In genomic region chr11:66347425-66348276, GRCh38 we compare ENCODE assay signal across 8 cellular contexts. TPM values are rescaled to one million over a fixed set of nuclear protein-coding genes. Genes with fewer than 3 reads are reported as not detected.
DNase-seq lines count a peak whose midpoint lies in the region; ATAC-seq and TF ChIP-seq lines count a peak whose summit lies in the region.

B4GAT1 (minus strand) TSS chr11:66347629; CDS start chr11:66347545, 84 bp downstream.

- intact Hi-C loops in activated CD4-positive, alpha-beta T cell treated with anti-CD3 and anti-CD28 coated beads, Interleukin-2, amount 10 ng/mL, durations not matched to agents 24 days and 14 days (cut with micrococcal nuclease): loop anchor here (1.0 to 5.0 kb wide), 4 partner anchors 24 to 610 kb away; partner anchors contain the start of genes PC, RAB1B and SLC29A2

- peak within 1 kb of the TSS; percentile 98 for H3K27ac ChIP-seq in cingulate gyrus (ENCODE audit: low read depth, low read length)
- H3K27ac ChIP-seq in layer of hippocampus (ENCODE audit: low read depth, low read length): peak within 1 kb of the TSS; percentile 96

- TF ChIP-seq CTCF in GM06990 (IDR thresholded peaks at IDR 0.05; ENCODE audit: insufficient read depth, low read length, poor library complexity, severe bottlenecking): no peak

- no peaks in the 10 kb centered on the region for H3K27me3 ChIP-seq in GM06990 (replicated peaks; ENCODE audit: control insufficient read depth, insufficient read depth, low read length)
- H3K27me3 ChIP-seq in layer of hippocampus (ENCODE audit: control insufficient read depth, insufficient read depth, low read length): no peaks in the 10 kb centered on the region

- H3K4me1 Mint-ChIP-seq in activated CD4-positive, alpha-beta T cell treated with anti-CD3 and anti-CD28 coated beads, Interleukin-2, amount 10 ng/mL, durations not matched to agents 24 days and 14 days: peaks cover 37% of the 10 kb centered on the region

- H3K36me3 Mint-ChIP-seq in activated CD4-positive, alpha-beta T cell treated with anti-CD3 and anti-CD28 coated beads, Interleukin-2, amount 10 ng/mL, durations not matched to agents 24 days and 14 days (ENCODE audit: low read depth): peaks cover 6% of the 10 kb centered on the region

- peak within 1 kb of the TSS; percentile 82 for H3K4me3 ChIP-seq in GM06990 (replicated peaks; ENCODE audit: low read depth, low read length)

- H3K36me3 ChIP-seq in GM06990 (ENCODE audit: control insufficient read depth, insufficient read depth, low read length): no peaks in the 10 kb centered on the region

- H3K9me3 Mint-ChIP-seq in activated CD4-positive, alpha-beta T cell treated with anti-CD3 and anti-CD28 coated beads, Interleukin-2, amount 10 ng/mL, durations not matched to agents 24 days and 14 days: no peaks in the 10 kb centered on the region

- peak within 1 kb of the TSS; percentile 86 for H3K4me3 Mint-ChIP-seq in activated CD4-positive, alpha-beta T cell treated with anti-CD3 and anti-CD28 coated beads, Interleukin-2, amount 10 ng/mL, durations not matched to agents 24 days and 14 days

- peak within 1 kb of the TSS; percentile 95 for H3K27ac Mint-ChIP-seq in activated CD4-positive, alpha-beta T cell treated with anti-CD3 and anti-CD28 coated beads, Interleukin-2, amount 10 ng/mL, durations not matched to agents 24 days and 14 days

- DNase-seq in GM06990 (ENCODE audit: extremely low read depth, insufficient read length) (peak; percentile 87), NCI-H446 treated with DMSO at 0.1 percent for 48 hours (lab: John Stamatoyannopoulos, UW) (peak; percentile 72)
- DNase-seq in activated CD4-positive, alpha-beta T cell treated with anti-CD3 and anti-CD28 coated beads, Interleukin-2, amount 10 ng/mL, durations not matched to agents 24 days and 14 days: peak; percentile 95
- peak; percentile 81 to 86 for DNase-seq in stimulated activated CD4-positive, alpha-beta T cell treated with anti-CD3 and anti-CD28 coated beads, Interleukin-15, amount 100 ng/mL, for 48 hours (ENCODE audit: low read depth in 2 of 2)

- ATAC-seq in HG03066 (IDR thresholded peaks at IDR 0.05; ENCODE audit: low read depth, unreplicated experiment): peak; percentile 39
- ATAC-seq in GM21526 (IDR thresholded peaks at IDR 0.05; ENCODE audit: low FRiP score, unreplicated experiment): no peak

- H3K27me3 Mint-ChIP-seq in activated CD4-positive, alpha-beta T cell treated with anti-CD3 and anti-CD28 coated beads, Interleukin-2, amount 10 ng/mL, durations not matched to agents 24 days and 14 days: peaks cover 3% of the 10 kb centered on the region

RNA-seq across cellular contexts. Expression of gene B4GAT1, which starts in this region (rescaled TPM):
- 10.8 and 11.1 TPM in 2 replicates for total RNA-seq in activated CD4-positive, alpha-beta T cell treated with anti-CD3 and anti-CD28 coated beads, Interleukin-2, amount 10 ng/mL, durations not matched to agents 24 days and 14 days
